11 cellular contexts compared by ENCODE assay signal in the genomic region with DNA sequence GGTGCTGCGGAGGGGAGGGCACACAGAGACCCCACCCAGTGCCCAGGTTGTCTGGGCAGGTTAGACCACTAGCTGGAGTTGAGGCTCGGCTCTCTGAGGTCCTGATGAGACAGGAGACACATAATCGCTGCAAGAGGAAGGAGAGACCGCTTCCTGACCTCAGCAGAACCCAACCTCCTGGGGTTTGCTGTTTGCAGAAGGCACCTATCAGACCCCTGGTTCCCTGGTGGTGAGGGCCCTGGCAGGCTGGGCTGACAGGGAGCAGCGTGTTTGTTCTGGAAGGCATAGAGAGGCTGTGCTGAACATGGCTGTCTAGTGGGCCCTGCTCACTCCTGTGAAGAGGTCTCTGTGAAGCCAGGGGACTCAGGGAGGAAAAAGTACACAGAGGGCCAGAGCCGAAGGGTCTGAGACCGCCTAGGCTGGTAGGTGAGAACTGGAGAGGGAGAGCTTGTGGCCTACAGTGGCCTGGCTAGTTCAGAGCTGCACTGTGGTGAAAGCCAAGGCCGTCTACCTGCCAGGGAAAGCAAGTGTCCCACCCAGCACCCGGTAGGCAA. TPM values are rescaled to one million over a fixed set of nuclear protein-coding genes. Genes with fewer than 3 reads are reported as not detected.
A peak's percentile ranks its signal among the peaks of the same experiment; 100 is the strongest.
DNase-seq lines count a peak whose midpoint lies in the region; ATAC-seq, FAIRE-seq and TF ChIP-seq lines count a peak whose summit lies in the region.
"Had no signal": no experiment of that assay in that cellular context is flagged by ENCODE, and none has a peak within 500 bp of the region (broad histone marks: within the 10 kb centered on the region; RNA-seq: fewer than 3 reads in every experiment).

No MANE protein-coding gene starts in this region.

- H3K4me1 Mint-ChIP-seq in CD14-positive monocyte (peaks cover 21% of the 10 kb centered on the region), neural crest cell (peaks cover 10% of the 10 kb centered on the region)
- peaks cover 34% of the 10 kb centered on the region for H3K4me1 Mint-ChIP-seq in activated naive CD8-positive, alpha-beta T cell treated with anti-CD3 and anti-CD28 coated beads, Interleukin-2, amount 50 U/mL, for 24 hours

- H3K36me3 ChIP-seq in brain microvascular endothelial cell (replicated peaks), result no peaks in the 10 kb centered on the region

- no peak for TF ChIP-seq CTCF in CD14-positive monocyte (IDR thresholded peaks at IDR 0.05)
- TF ChIP-seq CTCF in neural crest cell (conservative IDR thresholded peaks at IDR 0.05), result no peak
- no peak for TF ChIP-seq CTCF in brain microvascular endothelial cell (IDR thresholded peaks at IDR 0.05; ENCODE audit: low read depth, low read length, missing control alignments)

- H3K27me3 ChIP-seq in brain microvascular endothelial cell (replicated peaks), result no peaks in the 10 kb centered on the region

- H3K4me3 Mint-ChIP-seq in CD14-positive monocyte, result peak overlapping the region; percentile 24 to 44
- no peak overlapping the region for H3K4me3 Mint-ChIP-seq in activated naive CD8-positive, alpha-beta T cell treated with anti-CD3 and anti-CD28 coated beads, Interleukin-2, amount 50 U/mL, for 24 hours
- no peak overlapping the region for H3K4me3 Mint-ChIP-seq in neural crest cell
- H3K4me3 Mint-ChIP-seq: H9 had no signal

- no peak overlapping the region for H3K27ac ChIP-seq in brain microvascular endothelial cell

- H3K9me3 Mint-ChIP-seq in CD14-positive monocyte (peaks cover 0 to 6% (median 0%) of the 10 kb centered on the region in 7 donors), neural crest cell (no peaks in the 10 kb centered on the region)
- no peaks in the 10 kb centered on the region for H3K9me3 Mint-ChIP-seq in activated naive CD8-positive, alpha-beta T cell treated with anti-CD3 and anti-CD28 coated beads, Interleukin-2, amount 50 U/mL, for 24 hours
- H3K9me3 Mint-ChIP-seq: H9 had no signal

- peaks cover 46 to 67% (median 48%) of the 10 kb centered on the region in 3 donors for H3K27me3 Mint-ChIP-seq in CD14-positive monocyte (ENCODE audit: low read depth in 3 of 3)
- no peaks in the 10 kb centered on the region for H3K27me3 Mint-ChIP-seq in activated naive CD8-positive, alpha-beta T cell treated with anti-CD3 and anti-CD28 coated beads, Interleukin-2, amount 50 U/mL, for 24 hours
- no peaks in the 10 kb centered on the region for H3K27me3 Mint-ChIP-seq in neural crest cell (ENCODE audit: low read depth)

- H3K27ac Mint-ChIP-seq in CD14-positive monocyte (peak overlapping the region in 1 of 7 donors; percentile 19), neural crest cell (ENCODE audit: unreplicated experiment) (peak overlapping the region; percentile 62)
- H3K27ac Mint-ChIP-seq in activated naive CD8-positive, alpha-beta T cell treated with anti-CD3 and anti-CD28 coated beads, Interleukin-2, amount 50 U/mL, for 24 hours, result peak overlapping the region; percentile 36

- ATAC-seq in activated naive CD8-positive, alpha-beta T cell treated with anti-CD3 and anti-CD28 coated beads, Interleukin-2, amount 50 U/mL, for 24 hours, result no peak
- no peak for ATAC-seq in GM19455 (IDR thresholded peaks at IDR 0.05; ENCODE audit: unreplicated experiment)

- intact Hi-C loops in CD14-positive monocyte (cut with micrococcal nuclease), result no loop called here

- DNase-seq in CD14-positive monocyte (ENCODE audit: low spot score) (no peak), GM19239 (ENCODE audit: insufficient read length, low spot score) (no peak), neural crest cell (ENCODE audit: low read depth, low spot score) (no peak), brain microvascular endothelial cell (no peak), SK-N-DZ (ENCODE audit: low spot score) (no peak)
- no peak for DNase-seq in activated naive CD8-positive, alpha-beta T cell treated with anti-CD3 and anti-CD28 coated beads, Interleukin-2, amount 50 U/mL, for 24 hours
- DNase-seq: GF-D8, OCI-M1 had no signal

- H3K36me3 Mint-ChIP-seq in CD14-positive monocyte, result peaks cover 20 to 24% of the 10 kb centered on the region in 2 donors
- peaks cover 2% of the 10 kb centered on the region for H3K36me3 Mint-ChIP-seq in activated naive CD8-positive, alpha-beta T cell treated with anti-CD3 and anti-CD28 coated beads, Interleukin-2, amount 50 U/mL, for 24 hours (ENCODE audit: low read depth)
- H3K36me3 Mint-ChIP-seq in neural crest cell (ENCODE audit: low read depth), result no peaks in the 10 kb centered on the region

- in situ Hi-C loops in brain microvascular endothelial cell (cut with HindIII; ENCODE audit: low pct_ligation_motif_present, low sequenced_read_pairs), result no loop called here

- no peak overlapping the region for H3K4me3 ChIP-seq in brain microvascular endothelial cell (ENCODE audit: low read depth, low read length)

- FAIRE-seq in GM19239 (lab: Jason Lieb, UNC), result peak; percentile 39
- FAIRE-seq: GM18507 had no signal

RNA-seq across cellular contexts. Expression of a gene that starts 39.4 kb away (rescaled TPM):
- polyA plus RNA-seq in CD14-positive monocyte, result not detected
- not detected in 2 replicates for total RNA-seq in neural crest cell
- polyA plus RNA-seq in SK-N-DZ (2014; cell fraction: cytosol; rRNA removed), result not detected in 2 replicates
- not detected in 2 replicates for polyA plus RNA-seq in SK-N-DZ (2014; cell fraction: nucleus; rRNA removed)
- total RNA-seq: H9 had no signal

RNA-seq across cellular contexts. Expression of a gene that starts 59.2 kb away (rescaled TPM):
- 1 to 10 TPM; 1.2 to 1.3 TPM for polyA plus RNA-seq in CD14-positive monocyte
- total RNA-seq in neural crest cell, result 24.9 and 25.8 TPM in 2 replicates
- polyA plus RNA-seq in SK-N-DZ (2014; cell fraction: cytosol; rRNA removed), result 43.3 and 65.3 TPM in 2 replicates
- 31.6 and 38.2 TPM in 2 replicates for polyA plus RNA-seq in SK-N-DZ (2014; cell fraction: nucleus; rRNA removed)

Comparison
In these comparisons a context has a peak if more than half of its experiments do, and no peak if none do; other contexts are left out.
1. H3K4me3 Mint-ChIP-seq: peak in CD14-positive monocyte (2 of 2); none in activated naive CD8-positive, alpha-beta T cell treated with anti-CD3 and anti-CD28 coated beads, Interleukin-2, amount 50 U/mL, for 24 hours (single experiment) and neural crest cell (single experiment).